Comparison of ENCODE assay signal across 37 cellular contexts in the genomic region with DNA sequence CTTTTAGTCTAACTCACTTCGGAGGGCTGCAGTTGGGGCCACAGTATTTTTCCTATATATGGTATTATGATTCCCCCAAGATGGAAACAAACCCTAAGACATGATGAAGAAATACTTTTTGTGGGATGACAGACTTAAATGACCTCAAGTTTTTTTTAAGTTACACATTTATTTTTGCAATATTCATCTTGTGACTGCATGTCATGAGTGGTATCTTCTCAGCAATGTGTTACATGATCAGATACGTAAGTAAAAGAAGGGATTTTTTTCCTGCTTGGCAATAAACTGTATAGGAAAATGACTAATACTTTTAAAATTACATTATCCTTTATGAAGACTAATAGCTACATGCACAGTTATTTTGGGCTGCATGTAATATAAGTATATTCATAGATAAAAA. TPM values are rescaled to one million over a fixed set of nuclear protein-coding genes. Genes with fewer than 3 reads are reported as not detected.
"Had no signal": no experiment of that assay in that cellular context is flagged by ENCODE, and none has a peak within 500 bp of the region (broad histone marks: within the 10 kb centered on the region; RNA-seq: fewer than 3 reads in every experiment).

No MANE protein-coding gene starts in this region.

- H3K4me3 ChIP-seq: adrenal gland, ascending aorta, body of pancreas, breast epithelium, cardiac muscle cell had no signal

- FAIRE-seq: astrocyte, bronchial epithelial cell had no signal

- H3K27ac ChIP-seq: adrenal gland, ascending aorta, body of pancreas, brain microvascular endothelial cell, breast epithelium, cardiac muscle cell had no signal

- H3K36me3 ChIP-seq: adrenal gland, ascending aorta, brain microvascular endothelial cell, breast epithelium, cardiac muscle cell had no signal

- H3K27me3 ChIP-seq: adrenal gland, ascending aorta, body of pancreas, brain microvascular endothelial cell, breast epithelium had no signal

- DNase-seq: activated effector memory CD4-positive, alpha-beta T cell treated with anti-CD3 and anti-CD28 coated beads, Interleukin-2, amount 50 U/mL, for 16 hours; activated effector memory CD4-positive, alpha-beta T cell treated with Interleukin-2 at 50 U/mL for 16 hours; activated gamma-delta T cell treated with Interleukin-2 at 50 U/mL for 16 hours; activated naive CD4-positive, alpha-beta T cell; activated naive CD4-positive, alpha-beta T cell treated with anti-CD3 and anti-CD28 coated beads for 36 hours; activated naive CD4-positive, alpha-beta T cell treated with anti-CD3 and anti-CD28 coated beads, Interleukin-2, amount 10 ng/mL, durations not matched to agents 7 days and 5 days; activated naive CD4-positive, alpha-beta T cell treated with anti-CD3 and anti-CD28 coated beads, Interleukin-2, amount 50 U/mL, for 16 hours; activated naive CD4-positive, alpha-beta T cell treated with Interleukin-2 at 50 U/mL for 16 hours; activated naive CD8-positive, alpha-beta T cell treated with anti-CD3 and anti-CD28 coated beads for 36 hours; activated naive CD8-positive, alpha-beta T cell treated with anti-CD3 and anti-CD28 coated beads, Interleukin-2, amount 10 ng/mL, durations not matched to agents 7 days and 5 days; activated naive CD8-positive, alpha-beta T cell treated with anti-CD3 and anti-CD28 coated beads, Interleukin-2, amount 50 U/mL, for 24 hours; activated T-cell treated with anti-CD3 and anti-CD28 coated beads, Interleukin-2, amount 50 U/mL, for 1 hour; activated T-cell treated with anti-CD3 and anti-CD28 coated beads, Interleukin-2, amount 50 U/mL, for 24 hours; activated T-cell treated with anti-CD3 and anti-CD28 coated beads, Interleukin-2, amount 50 U/mL, for 4 hours; activated T-cell treated with anti-CD3 and anti-CD28 coated beads, Interleukin-2, amount 50 U/mL, for 48 hours; activated T-cell treated with anti-CD3 and anti-CD28 coated beads, Interleukin-2, amount 50 U/mL, for 72 hours; adrenal gland; amniotic stem cell; amygdala; anterior cingulate cortex; aorta; body of pancreas; brain microvascular endothelial cell; caudate nucleus; central memory CD4-positive, alpha-beta T cell; cerebellar nuclear complex had no signal

- ATAC-seq: activated naive CD4-positive, alpha-beta T cell treated with anti-CD3 and anti-CD28 coated beads, Interleukin-2, amount 50 U/mL, for 72 hours; activated naive CD8-positive, alpha-beta T cell treated with anti-CD3 and anti-CD28 coated beads, Interleukin-2, amount 50 U/mL, for 24 hours; activated T-cell treated with anti-CD3 and anti-CD28 coated beads, Interleukin-2, amount 50 U/mL, for 4 hours; activated T-cell treated with anti-CD3 and anti-CD28 coated beads, Interleukin-2, amount 50 U/mL, for 72 hours; activated T-helper 17 cell treated with anti-CD3 and anti-CD28 coated beads, Interleukin-2, amount 50 U/mL, for 72 hours; body of pancreas had no signal

- H3K9me3 ChIP-seq: adrenal gland, ascending aorta, body of pancreas, breast epithelium had no signal

- H3K4me1 ChIP-seq: adrenal gland, ascending aorta, body of pancreas, breast epithelium had no signal

RNA-seq across cellular contexts. Expression of gene OR13A1, which starts 57.8 kb away (rescaled TPM):
- total RNA-seq: activated naive CD4-positive, alpha-beta T cell treated with anti-CD3 and anti-CD28 coated beads for 36 hours; activated naive CD4-positive, alpha-beta T cell treated with anti-CD3 and anti-CD28 coated beads, Interleukin-2, amount 50 U/mL, for 72 hours; activated naive CD8-positive, alpha-beta T cell treated with anti-CD3 and anti-CD28 coated beads for 36 hours; activated T-cell treated with anti-CD3 and anti-CD28 coated beads, Interleukin-2, amount 50 U/mL, for 4 hours; activated T-cell treated with anti-CD3 and anti-CD28 coated beads, Interleukin-2, amount 50 U/mL, for 72 hours; activated T-helper 1 cell treated with anti-CD3 and anti-CD28 coated beads, Interleukin-12 subunit alpha, Interleukin-12 subunit beta, Interleukin-2, Interleukin-4 antibody, amounts not matched to agents 30 ng/mL and 10 ng/mL and 1 ng/mL, durations not matched to agents 14 hours and 24 hours and 36 hours; activated T-helper 17 cell treated with anti-CD3 and anti-CD28 coated beads, Interleukin-2, amount 50 U/mL, for 72 hours; activated T-helper 2 cell treated with anti-CD3 and anti-CD28 coated beads, Interferon-gamma antibody, Interleukin-2, Interleukin-4, amounts not matched to agents 10 μg/mL and 5 μg/mL and 100 μg/mL, durations not matched to agents 14 hours and 24 hours and 36 hours; aorta; ascending aorta; astrocyte; body of pancreas; bronchial epithelial cell; cardiac septum; chondrocyte had no signal
